Comparison of ENCODE assay signal across 1 cellular context in the genomic region with DNA sequence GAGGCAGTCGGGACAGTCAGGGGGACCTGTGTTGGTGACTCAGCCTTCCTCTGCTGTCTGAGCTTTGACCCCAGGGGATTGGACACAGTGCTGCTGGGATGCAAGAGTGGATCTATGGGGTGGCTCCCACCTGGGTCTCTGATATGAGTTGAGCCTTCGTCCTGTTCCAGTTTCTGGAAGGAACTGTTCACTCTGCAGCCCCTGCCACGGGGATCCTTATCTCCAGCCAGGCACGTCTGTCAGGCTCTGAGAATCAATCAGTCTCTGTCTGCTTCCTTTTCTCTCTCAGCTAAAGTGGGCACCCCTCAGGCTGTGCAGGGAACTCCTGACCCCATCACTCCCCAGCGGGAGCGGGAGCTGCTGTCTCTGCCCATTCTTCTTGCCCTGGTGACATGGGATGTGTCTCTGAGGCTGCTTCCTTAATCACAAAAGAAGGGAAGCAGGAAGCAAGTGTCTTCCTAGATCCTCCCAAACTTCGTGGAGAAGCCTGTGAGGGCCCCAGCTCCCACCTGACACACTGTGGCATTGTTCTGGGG.
TF ChIP-seq lines count a peak whose summit lies in the region.

No MANE protein-coding gene starts in this region.

TF ChIP-seq in GM23338, 12 proteins besides CTCF, POLR2A, EP300 and RAD21 (continued from another document):
- no peak for TF ChIP-seq ZNF331 (CRISPR knock-in tag; IDR thresholded peaks at IDR 0.05; ENCODE audit: low read depth)
- TF ChIP-seq JUNB (IDR thresholded peaks at IDR 0.05; ENCODE audit: unreplicated experiment): no peak
- no peak for TF ChIP-seq EZH2phosphoT487 (IDR thresholded peaks at IDR 0.05; ENCODE audit: unreplicated experiment)
